17 cellular contexts compared by ENCODE assay signal in the genomic region with DNA sequence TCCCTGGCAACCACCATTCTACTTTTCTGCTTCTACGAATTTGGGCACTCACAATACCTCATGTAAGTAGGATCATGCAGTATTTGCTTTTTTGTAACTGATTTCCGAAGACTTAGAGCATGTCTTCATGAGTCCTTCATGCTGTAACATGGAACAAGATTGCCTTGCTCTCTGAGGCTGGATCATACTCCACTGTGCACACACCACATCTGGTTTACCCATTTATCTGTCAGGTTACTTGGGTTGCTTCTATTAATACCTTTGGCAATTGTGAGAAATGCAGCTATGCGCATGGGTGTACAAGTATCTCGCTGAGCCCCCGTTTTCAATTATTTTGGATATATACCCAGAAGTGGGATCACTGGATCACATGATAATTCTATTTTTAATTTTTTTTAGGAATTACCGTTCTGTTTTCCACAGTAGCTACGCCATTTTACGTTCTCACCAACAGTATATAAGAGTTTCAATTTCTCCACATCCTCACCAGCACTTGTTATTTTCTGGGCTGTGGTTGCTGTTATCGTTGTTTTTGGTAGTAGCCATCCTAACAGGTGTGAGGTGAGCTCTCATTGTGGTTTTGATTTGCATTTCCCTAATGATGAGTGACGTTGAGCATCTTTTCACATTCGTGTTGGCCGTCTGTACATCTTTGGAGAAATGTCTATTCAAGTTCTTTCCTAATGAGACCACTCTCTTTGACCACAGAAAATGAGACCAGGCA. TPM values are rescaled to one million over a fixed set of nuclear protein-coding genes. Genes with fewer than 3 reads are reported as not detected.
DNase-seq lines count a peak whose midpoint lies in the region; ATAC-seq, FAIRE-seq and TF ChIP-seq lines count a peak whose summit lies in the region.
"Had no signal": no experiment of that assay in that cellular context is flagged by ENCODE, and none has a peak within 500 bp of the region (broad histone marks: within the 10 kb centered on the region; RNA-seq: fewer than 3 reads in every experiment).

No MANE protein-coding gene starts in this region.

- DNase-seq in esophagus squamous epithelium (lab: John Stamatoyannopoulos, UW) (no peak), D721Med (ENCODE audit: insufficient read length, low spot score) (no peak), inferior parietal cortex (ENCODE audit: extremely low spot score) (no peak), kidney (no peak)
- no peak for DNase-seq in stimulated activated CD4-positive, alpha-beta T cell treated with anti-CD3 and anti-CD28 coated beads, Interleukin-15, amount 100 ng/mL, for 24 hours
- DNase-seq: activated CD4-positive, alpha-beta T cell treated with anti-CD3 and anti-CD28 coated beads for 36 hours; activated gamma-delta T cell; NCI-H1436 treated with DMSO at 0.1 percent for 48 hours; NCI-H748 treated with DMSO at 0.1 percent for 48 hours had no signal

- TF ChIP-seq CTCF in esophagus squamous epithelium (IDR thresholded peaks at IDR 0.05) (no peak), D721Med (IDR thresholded peaks at IDR 0.05; ENCODE audit: insufficient read depth, missing control alignments) (no peak), kidney (IDR thresholded peaks at IDR 0.05; ENCODE audit: borderline replicate concordance, extremely low read depth, insufficient read depth) (no peak)

- 53 to 60% methylated on average over 12 of the region's 12 CpGs for WGBS in esophagus squamous epithelium, 2 donors

- H3K36me3 ChIP-seq in esophagus squamous epithelium (no peaks in the 10 kb centered on the region), kidney (ENCODE audit: control insufficient read depth in 1 of 2, insufficient read depth in 2 of 2, low read length in 2 of 2) (no peaks in the 10 kb centered on the region)
- H3K36me3 ChIP-seq: vagina had no signal

- H3K27ac ChIP-seq in esophagus squamous epithelium (peak overlapping the region; percentile 4 to 87 (median 76)), kidney (ENCODE audit: low read depth in 2 of 2, low read length in 2 of 2) (no peak overlapping the region)

- ATAC-seq in GM18861 (IDR thresholded peaks at IDR 0.05; ENCODE audit: unreplicated experiment) (peak; percentile 39), GM21529 (IDR thresholded peaks at IDR 0.05; ENCODE audit: unreplicated experiment) (peak; percentile 47), HG03280 (IDR thresholded peaks at IDR 0.05; ENCODE audit: unreplicated experiment) (peak; percentile 43)
- ATAC-seq: activated CD4-positive, alpha-beta T cell treated with anti-CD3 and anti-CD28 coated beads for 36 hours had no signal

- FAIRE-seq in D721Med (lab: Jason Lieb, UNC) (no peak), kidney (lab: Jason Lieb, UNC) (no peak)
- FAIRE-seq: H1, HTR-8/SVneo had no signal

- H3K9ac ChIP-seq in kidney (ENCODE audit: low read length in 2 of 2): no peak overlapping the region

- H3K4me3 ChIP-seq in esophagus squamous epithelium (no peak overlapping the region), kidney (ENCODE audit: low read length in 2 of 2) (no peak overlapping the region)
- H3K4me3 ChIP-seq: vagina had no signal

- TF ChIP-seq POLR2A in esophagus squamous epithelium (IDR thresholded peaks at IDR 0.05): no peak

- peaks cover 39 to 100% (median 56%) of the 10 kb centered on the region in 3 donors for H3K4me1 ChIP-seq in esophagus squamous epithelium
- peaks cover 12 to 15% of the 10 kb centered on the region in 2 donors for H3K4me1 ChIP-seq in kidney (ENCODE audit: control insufficient read depth in 1 of 2, insufficient read depth in 1 of 2, low read depth in 1 of 2, low read length in 2 of 2)

- H3K9me3 ChIP-seq in esophagus squamous epithelium (no peaks in the 10 kb centered on the region), kidney (ENCODE audit: control insufficient read depth in 1 of 2, low read length in 2 of 2) (no peaks in the 10 kb centered on the region)
- H3K9me3 ChIP-seq: vagina had no signal

- H3K27me3 ChIP-seq in esophagus squamous epithelium: no peaks in the 10 kb centered on the region
- H3K27me3 ChIP-seq: vagina had no signal

- intact Hi-C loops in esophagus squamous epithelium (cut with DNase I): no loop called here
- intact Hi-C loops in kidney (cut with DNase I): no loop called here

RNA-seq across cellular contexts. Expression of a gene that starts 10.7 kb away (rescaled TPM):
- total RNA-seq in esophagus squamous epithelium: 1 to 10 TPM; 1.9 to 7.1 (median 4.2) TPM
- 6.4 TPM for total RNA-seq in kidney
- polyA plus RNA-seq in kidney (ENCODE audit: insufficient read depth, low read depth, low replicate concordance): 9.0 TPM
- total RNA-seq: activated CD4-positive, alpha-beta T cell treated with anti-CD3 and anti-CD28 coated beads for 36 hours; H1 had no signal
- polyA plus RNA-seq: CD4-positive, alpha-beta memory T cell had no signal

RNA-seq across cellular contexts. Expression of a gene that starts 48.8 kb away (rescaled TPM):
- total RNA-seq in esophagus squamous epithelium (10 to 100 TPM; 28.5 to 57.4 (median 30.2) TPM), kidney (9.1 TPM)
- 3.2 TPM for polyA plus RNA-seq in kidney (ENCODE audit: insufficient read depth, low read depth, low replicate concordance)

RNA-seq across cellular contexts. Expression of a gene that starts 53.9 kb away (rescaled TPM):
- total RNA-seq in esophagus squamous epithelium (under 1 TPM in 1 of 4 donors, not detected in 3; 0.38 TPM), kidney (not detected)
- polyA plus RNA-seq in kidney (ENCODE audit: insufficient read depth, low read depth, low replicate concordance): not detected
- total RNA-seq: activated CD4-positive, alpha-beta T cell treated with anti-CD3 and anti-CD28 coated beads for 36 hours; CD4-positive, alpha-beta memory T cell; cerebellum; H1; vagina had no signal
- polyA plus RNA-seq: CD4-positive, alpha-beta memory T cell; H1 had no signal

Comparison
In these comparisons a context has a peak if more than half of its experiments do, and no peak if none do; other contexts are left out.
1. H3K27ac ChIP-seq: peak in esophagus squamous epithelium (4 of 4); none in kidney (0 of 2).
2. Peak in every context shown above with its lines, with median percentiles within 50 percentile points of each other: ATAC-seq.